1 cellular context compared by ENCODE assay signal in genomic region chr17:17041571-17042380, GRCh38.
TF ChIP-seq lines count a peak whose summit lies in the region.

No MANE protein-coding gene starts in this region.

TF ChIP-seq in GM12878, 131 proteins besides CTCF, POLR2A, EP300 and RAD21 (continued from another document and continues in another):
- TF ChIP-seq ZBED1 (IDR thresholded peaks at IDR 0.05; ENCODE audit: borderline replicate concordance) (no peak), ZBTB33 (IDR thresholded peaks at IDR 0.05) (no peak), BHLHE40 (IDR thresholded peaks at IDR 0.05; ENCODE audit: borderline replicate concordance in 1 of 2, low read depth in 2 of 2, low read length in 1 of 2) (peak in 1 of 2 experiments; percentile 49; a peak in 1 of 4 replicates), SUPT20H (IDR thresholded peaks at IDR 0.05; ENCODE audit: borderline replicate concordance, control insufficient read depth, low read depth, low read length) (no peak), NR2C1 (IDR thresholded peaks at IDR 0.05) (no peak), CREM (IDR thresholded peaks at IDR 0.05; ENCODE audit: low read depth) (no peak), CEBPB (IDR thresholded peaks at IDR 0.05; ENCODE audit: borderline replicate concordance in 1 of 2, low read depth in 2 of 2, low read length in 2 of 2) (no peak), IRF5 (IDR thresholded peaks at IDR 0.05; ENCODE audit: borderline replicate concordance) (no peak), NFYA (IDR thresholded peaks at IDR 0.05; ENCODE audit: borderline replicate concordance, low read depth, low read length) (no peak), RELB (IDR thresholded peaks at IDR 0.05; ENCODE audit: low read depth) (0 out of 2 replicates have a peak, but pooled peaks have one; percentile 10), DPF2 (IDR thresholded peaks at IDR 0.05) (peak; percentile 86), HDGF (IDR thresholded peaks at IDR 0.05) (peak; percentile 54; the same call in 1 of the 2 replicates), BACH1 (IDR thresholded peaks at IDR 0.05; ENCODE audit: borderline replicate concordance) (no peak), NKRF (conservative IDR thresholded peaks at IDR 0.05) (0 out of 2 replicates have a peak, but pooled peaks have one; percentile 27), PAX5 (IDR thresholded peaks at IDR 0.05; ENCODE audit: borderline replicate concordance, low read depth, low read length) (0 out of 2 replicates have a peak, but pooled peaks have one; percentile 12), ZSCAN29 (IDR thresholded peaks at IDR 0.05) (no peak), NR2C2 (IDR thresholded peaks at IDR 0.05; ENCODE audit: borderline replicate concordance, control insufficient read depth, insufficient read length, low read depth) (no peak), TCF3 (IDR thresholded peaks at IDR 0.05; ENCODE audit: borderline replicate concordance, insufficient read depth, low read depth, low read length) (peak; percentile 68; the same call in 1 of the 2 replicates), ESRRA (IDR thresholded peaks at IDR 0.05; ENCODE audit: low read length) (no peak), NRF1 (conservative IDR thresholded peaks at IDR 0.05; ENCODE audit: low read depth, low read length) (no peak), USF1 (IDR thresholded peaks at IDR 0.05; ENCODE audit: borderline replicate concordance, extremely low read length, insufficient read depth, low read depth, low read length) (no peak), MEF2B (IDR thresholded peaks at IDR 0.05; ENCODE audit: partially characterized antibody, poor library complexity, severe bottlenecking) (no peak), CBX5 (IDR thresholded peaks at IDR 0.05; ENCODE audit: low read depth) (no peak), NBN (IDR thresholded peaks at IDR 0.05) (no peak), NR2F1 (conservative IDR thresholded peaks at IDR 0.05) (0 out of 2 replicates have a peak, but pooled peaks have one; percentile 25), BMI1 (IDR thresholded peaks at IDR 0.05; ENCODE audit: borderline replicate concordance) (no peak), MXI1 (IDR thresholded peaks at IDR 0.05; ENCODE audit: low read depth, low read length) (0 out of 2 replicates have a peak, but pooled peaks have one; percentile 54), LARP7 (IDR thresholded peaks at IDR 0.05) (0 out of 2 replicates have a peak, but pooled peaks have one; percentile 23), CHD4 (IDR thresholded peaks at IDR 0.05) (no peak), GATAD2B (conservative IDR thresholded peaks at IDR 0.05; ENCODE audit: low read depth) (peak; percentile 43; the same call in 1 of the 2 replicates), PKNOX1 (IDR thresholded peaks at IDR 0.05) (peak; percentile 97), CREB1 (IDR thresholded peaks at IDR 0.05; ENCODE audit: low read depth) (peak; percentile 60; the same call in 1 of the 2 replicates), PRDM15 (CRISPR knock-in tag; IDR thresholded peaks at IDR 0.05) (no peak), TARDBP (IDR thresholded peaks at IDR 0.05; ENCODE audit: borderline replicate concordance) (no peak), MAX (IDR thresholded peaks at IDR 0.05; ENCODE audit: low read depth, low read length) (peak; percentile 13; the same call in 1 of the 2 replicates), EED (IDR thresholded peaks at IDR 0.05; ENCODE audit: low read depth) (peak; percentile 60; the same call in 1 of the 2 replicates), SIN3A (IDR thresholded peaks at IDR 0.05; ENCODE audit: low read depth, low read length) (no peak; the same call in 1 of the 2 replicates), WRNIP1 (IDR thresholded peaks at IDR 0.05; ENCODE audit: borderline replicate concordance, low read depth, low read length) (no peak), HCFC1 (IDR thresholded peaks at IDR 0.05; ENCODE audit: low read length) (0 out of 2 replicates have a peak, but pooled peaks have one; percentile 18), CHD2 (IDR thresholded peaks at IDR 0.05; ENCODE audit: borderline replicate concordance, low read depth, low read length) (peak; percentile 93), ATF7 (IDR thresholded peaks at IDR 0.05; ENCODE audit: low read depth) (no peak), E4F1 (IDR thresholded peaks at IDR 0.05; ENCODE audit: borderline replicate concordance, partially characterized antibody) (no peak), HSF1 (IDR thresholded peaks at IDR 0.05; ENCODE audit: low read depth, low read length) (no peak)
